Comparison of ENCODE assay signal across 17 cellular contexts in genomic region chr2:239129147-239129896, GRCh38.
"Had no signal": no experiment of that assay in that cellular context is flagged by ENCODE, and none has a peak within 500 bp of the region (broad histone marks: within the 10 kb centered on the region; RNA-seq: fewer than 3 reads in every experiment).

No MANE protein-coding gene starts in this region.

- DNase-seq: activated CD4-positive, alpha-beta memory T cell treated with anti-CD3 and anti-CD28 coated beads, Interleukin-2, amount 10 ng/mL, durations not matched to agents 7 days and 5 days; activated gamma-delta T cell treated with Interleukin-2 at 50 U/mL for 16 hours; activated T-cell treated with anti-CD3 and anti-CD28 coated beads, Interleukin-2, amount 50 U/mL, for 48 hours; effector CD8-positive, alpha-beta T cell; gastrocnemius medialis; kidney; lower lobe of right lung; spleen; stimulated activated CD4-positive, alpha-beta T cell treated with anti-CD3 and anti-CD28 coated beads, Interleukin-2, amount 100 ng/mL, for 24 hours; stimulated activated naive CD8-positive, alpha-beta T cell treated with anti-CD3 and anti-CD28 coated beads, Interleukin-15, Interleukin-2, amounts not matched to agents 100 U/mL and 50 U/mL, for 24 hours; T-helper 17 cell had no signal

- H3K27ac ChIP-seq: coronary artery, gastrocnemius medialis, hepatocyte, lower lobe of right lung, right lobe of liver had no signal

- H2AFZ ChIP-seq: hepatocyte had no signal

- H3K27me3 ChIP-seq: gastrocnemius medialis, hepatocyte, right lobe of liver, spleen had no signal

- FAIRE-seq: astrocyte, kidney, TTC549 had no signal

- ATAC-seq: activated CD4-positive, CD25-positive, alpha-beta regulatory T cell treated with anti-CD3 and anti-CD28 coated beads, Interleukin-2, amount 50 U/mL, for 24 hours; gastrocnemius medialis; lower lobe of right lung; right lobe of liver; stimulated activated naive CD8-positive, alpha-beta T cell treated with anti-CD3 and anti-CD28 coated beads, Interleukin-15, Interleukin-2, amounts not matched to agents 100 U/mL and 50 U/mL, for 24 hours; T-helper 17 cell had no signal

- H3K4me1 ChIP-seq: gastrocnemius medialis, lower lobe of right lung, right lobe of liver had no signal

- H3K4me2 ChIP-seq: hepatocyte had no signal

- H3K9me3 ChIP-seq: gastrocnemius medialis, lower lobe of right lung, right lobe of liver, spleen had no signal

- H3K4me3 ChIP-seq: coronary artery, gastrocnemius medialis, hepatocyte, lower lobe of right lung, right lobe of liver, spleen had no signal

- H3K79me2 ChIP-seq: hepatocyte had no signal
